22 cellular contexts compared by ENCODE assay signal in the genomic region with DNA sequence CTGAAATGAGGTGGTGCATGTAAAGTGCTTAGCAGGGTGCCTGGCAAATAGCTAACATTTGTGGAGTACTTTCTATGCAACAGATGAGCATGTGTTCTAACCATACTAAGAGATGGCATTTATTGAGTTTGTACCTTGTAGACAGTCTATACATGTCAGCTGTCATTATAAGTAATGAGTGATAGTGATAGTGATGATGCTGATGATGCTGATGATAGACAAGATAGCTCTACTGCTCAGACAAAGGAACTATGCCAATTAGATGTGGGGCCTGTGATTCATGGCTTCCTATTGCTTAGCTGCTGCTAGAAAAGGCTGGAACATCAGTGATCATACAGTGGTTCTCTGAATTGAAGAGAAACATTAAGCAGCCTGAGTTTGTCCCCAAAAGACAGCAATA.
"Had no signal": no experiment of that assay in that cellular context is flagged by ENCODE, and none has a peak within 500 bp of the region (broad histone marks: within the 10 kb centered on the region; RNA-seq: fewer than 3 reads in every experiment).

No MANE protein-coding gene starts in this region.

- H3K27me3 ChIP-seq: dorsolateral prefrontal cortex, gastrocnemius medialis, ovary, spleen, testis, tibial artery had no signal

- H3K36me3 ChIP-seq: gastrocnemius medialis, lower lobe of right lung, ovary, spleen, tibial artery had no signal

- H3K27me3 Mint-ChIP-seq: stimulated activated memory B cell treated with anti-CD40 and anti-IgM and Interleukin-4, amounts not matched to agents 10 μg/mL and 1 μg/mL and 100 μg/mL, for 72 hours had no signal

- H3K4me3 ChIP-seq: dorsolateral prefrontal cortex, gastrocnemius medialis, lower lobe of right lung, ovary, psoas muscle, skin epidermis, spleen, testis, tibial artery had no signal

- H3K4me1 Mint-ChIP-seq: stimulated activated memory B cell treated with anti-CD40 and anti-IgM and Interleukin-4, amounts not matched to agents 10 μg/mL and 1 μg/mL and 100 μg/mL, for 72 hours had no signal

- H3K4me1 ChIP-seq: gastrocnemius medialis, lower lobe of right lung, psoas muscle, testis had no signal

- DNase-seq: dorsolateral prefrontal cortex; effector CD4-positive, alpha-beta T cell; gastrocnemius medialis; head of caudate nucleus; left ventricle myocardium superior; lower lobe of right lung; naive thymus-derived CD8-positive, alpha-beta T cell; nephron progenitor cell; occipital lobe; ovary; posterior cingulate gyrus; psoas muscle; right cardiac atrium; spleen; stimulated activated CD4-positive, alpha-beta T cell treated with anti-CD3 and anti-CD28 coated beads, Interleukin-4, amount 100 ng/mL, for 4 hours; stimulated activated naive CD8-positive, alpha-beta T cell treated with anti-CD3 and anti-CD28 coated beads, Interleukin-15, Interleukin-2, amounts not matched to agents 100 U/mL and 50 U/mL, for 24 hours; substantia nigra; testis; tibial artery had no signal

- ATAC-seq: gastrocnemius medialis; left ventricle myocardium superior; lower lobe of right lung; naive thymus-derived CD8-positive, alpha-beta T cell; psoas muscle; right cardiac atrium; stimulated activated memory B cell treated with anti-CD40 and anti-IgM and Interleukin-4, amounts not matched to agents 10 μg/mL and 1 μg/mL and 100 μg/mL, for 72 hours; stimulated activated naive CD8-positive, alpha-beta T cell treated with anti-CD3 and anti-CD28 coated beads, Interleukin-15, Interleukin-2, amounts not matched to agents 100 U/mL and 50 U/mL, for 24 hours had no signal

- H3K36me3 Mint-ChIP-seq: naive thymus-derived CD8-positive, alpha-beta T cell; stimulated activated memory B cell treated with anti-CD40 and anti-IgM and Interleukin-4, amounts not matched to agents 10 μg/mL and 1 μg/mL and 100 μg/mL, for 72 hours; type B pancreatic cell had no signal

- H3K9me3 ChIP-seq: gastrocnemius medialis, lower lobe of right lung, ovary, psoas muscle, spleen, testis, tibial artery had no signal

- H3K4me3 Mint-ChIP-seq: naive thymus-derived CD8-positive, alpha-beta T cell; nephron progenitor cell; stimulated activated memory B cell treated with anti-CD40 and anti-IgM and Interleukin-4, amounts not matched to agents 10 μg/mL and 1 μg/mL and 100 μg/mL, for 72 hours; type B pancreatic cell had no signal

- H3K27ac Mint-ChIP-seq: naive thymus-derived CD8-positive, alpha-beta T cell; nephron progenitor cell; stimulated activated memory B cell treated with anti-CD40 and anti-IgM and Interleukin-4, amounts not matched to agents 10 μg/mL and 1 μg/mL and 100 μg/mL, for 72 hours; type B pancreatic cell had no signal

- H3K27ac ChIP-seq: dorsolateral prefrontal cortex, gastrocnemius medialis, lower lobe of right lung, ovary, psoas muscle, skin epidermis, spleen, testis, tibial artery had no signal

- H3K9me3 Mint-ChIP-seq: nephron progenitor cell; stimulated activated memory B cell treated with anti-CD40 and anti-IgM and Interleukin-4, amounts not matched to agents 10 μg/mL and 1 μg/mL and 100 μg/mL, for 72 hours; type B pancreatic cell had no signal
